In genomic region chr14:23353433-23353780, GRCh38 we compare ENCODE assay signal across 12 cellular contexts. TPM values are rescaled to one million over a fixed set of nuclear protein-coding genes. Genes with fewer than 3 reads are reported as not detected.
DNase-seq lines count a peak whose midpoint lies in the region; ATAC-seq, FAIRE-seq and TF ChIP-seq lines count a peak whose summit lies in the region.
"Had no signal": no experiment of that assay in that cellular context is flagged by ENCODE, and none has a peak within 500 bp of the region (broad histone marks: within the 10 kb centered on the region; RNA-seq: fewer than 3 reads in every experiment).

No MANE protein-coding gene starts in this region.

- DNase-seq in GM23338 (ENCODE audit: low spot score): no peak
- DNase-seq in caudate nucleus (lab: John Stamatoyannopoulos, UW): no peak
- no peak for DNase-seq in natural killer cell
- DNase-seq in stimulated activated CD4-positive, alpha-beta T cell treated with anti-CD3 and anti-CD28 coated beads, Interleukin-4, amount 100 ng/mL, for 4 hours: no peak
- DNase-seq in T1000 (lab: John Stamatoyannopoulos, UW): no peak
- DNase-seq in GM19239 (ENCODE audit: insufficient read length, low spot score): no peak
- DNase-seq: NCI-H226 had no signal

- H3K4me2 ChIP-seq in GM23338: peak overlapping the region; percentile 94

- peak overlapping the region; percentile 95; the same call in 1 of the 2 replicates for H3K4me3 ChIP-seq in ACC112 (ENCODE audit: low read depth, low read length)
- H3K4me3 ChIP-seq in GM23338: peak overlapping the region; percentile 85

- H4K20me1 ChIP-seq in GM23338 (replicated peaks; ENCODE audit: insufficient read depth): peaks cover 5% of the 10 kb centered on the region; the same call in 1 of the 2 replicates

- H3K27me3 ChIP-seq in ACC112 (ENCODE audit: insufficient read depth, low read length) (no peaks in the 10 kb centered on the region), GM23338 (ENCODE audit: insufficient read depth) (peaks cover 37% of the 10 kb centered on the region)

- peaks cover 12% of the 10 kb centered on the region for H3K4me1 Mint-ChIP-seq in GM23338
- H3K4me1 Mint-ChIP-seq in natural killer cell: peaks cover 7 to 14% of the 10 kb centered on the region in 2 donors

- H3K79me2 ChIP-seq in ACC112 (ENCODE audit: control insufficient read depth, insufficient read depth, low read length, unreplicated experiment) (no peaks in the 10 kb centered on the region), GM23338 (replicated peaks; ENCODE audit: insufficient read depth) (no peaks in the 10 kb centered on the region)

- H2AFZ ChIP-seq in ACC112 (ENCODE audit: low read length, unreplicated experiment): no peak overlapping the region
- H2AFZ ChIP-seq in GM23338: peak overlapping the region; percentile 66

- H3K36me3 Mint-ChIP-seq in GM23338 (ENCODE audit: low read depth) (peaks cover 21% of the 10 kb centered on the region), natural killer cell (no peaks in the 10 kb centered on the region)

- no peak for FAIRE-seq in GM19239 (lab: Jason Lieb, UNC)

- H3K27ac ChIP-seq in ACC112 (ENCODE audit: low read depth, low read length) (no peak overlapping the region), GM23338 (ENCODE audit: low read depth) (no peak overlapping the region), caudate nucleus (ENCODE audit: low read depth, low read length) (peak overlapping the region; percentile 87)
- H3K27ac ChIP-seq: cardiac muscle cell had no signal

- peak overlapping the region; percentile 69 for H3K4me3 Mint-ChIP-seq in GM23338
- peak overlapping the region; percentile 69 for H3K4me3 Mint-ChIP-seq in natural killer cell

- H3K36me3 ChIP-seq in ACC112 (ENCODE audit: insufficient read depth, low read length): no peaks in the 10 kb centered on the region
- no peaks in the 10 kb centered on the region for H3K36me3 ChIP-seq in GM23338 (ENCODE audit: insufficient read depth)
- H3K36me3 ChIP-seq: cardiac muscle cell had no signal

- H3K27me3 Mint-ChIP-seq in GM23338 (ENCODE audit: insufficient read depth, low read depth, poor library complexity) (peaks cover 14% of the 10 kb centered on the region), natural killer cell (ENCODE audit: low read depth in 2 of 2) (peaks cover 47 to 55% of the 10 kb centered on the region in 2 donors)

- H3K9me2 ChIP-seq in GM23338 (ENCODE audit: insufficient read depth): no peaks in the 10 kb centered on the region

- H3K4me1 ChIP-seq in ACC112 (ENCODE audit: control insufficient read depth, insufficient read depth, low read length, unreplicated experiment) (peaks cover 4% of the 10 kb centered on the region), GM23338 (ENCODE audit: insufficient read depth) (peaks cover 5% of the 10 kb centered on the region; the same call in 1 of the 2 replicates)

- intact Hi-C loops in natural killer cell (cut with micrococcal nuclease): no loop called here

- ATAC-seq in GM23338: no peak
- no peak for ATAC-seq in natural killer cell
- ATAC-seq in GM19455 (IDR thresholded peaks at IDR 0.05; ENCODE audit: unreplicated experiment): no peak

- no peaks in the 10 kb centered on the region for H3F3A ChIP-seq in GM23338 (replicated peaks; ENCODE audit: low read depth)

- no peaks in the 10 kb centered on the region; the same call in 1 of the 3 replicates for H3K9me3 Mint-ChIP-seq in GM23338
- no peaks in the 10 kb centered on the region for H3K9me3 Mint-ChIP-seq in natural killer cell

- H3K27ac Mint-ChIP-seq in GM23338: no peak overlapping the region
- H3K27ac Mint-ChIP-seq in natural killer cell: no peak overlapping the region

- TF ChIP-seq CTCF in GM23338 (conservative IDR thresholded peaks at IDR 0.05; ENCODE audit: low read depth in 2 of 2): no peak
- TF ChIP-seq CTCF in natural killer cell (IDR thresholded peaks at IDR 0.05): no peak

TF ChIP-seq in GM23338, 12 proteins besides CTCF, POLR2A, EP300 and RAD21 (continues in another document):
- TF ChIP-seq CREB1 (CRISPR knock-in tag; IDR thresholded peaks at IDR 0.05; ENCODE audit: low read depth) (no peak), STAT1 (IDR thresholded peaks at IDR 0.05; ENCODE audit: unreplicated experiment) (no peak), REST (IDR thresholded peaks at IDR 0.05; ENCODE audit: unreplicated experiment) (no peak), ZNF331 (CRISPR knock-in tag; IDR thresholded peaks at IDR 0.05; ENCODE audit: low read depth) (no peak), NANOG (IDR thresholded peaks at IDR 0.05; ENCODE audit: borderline replicate concordance) (no peak), POLR2AphosphoS5 (IDR thresholded peaks at IDR 0.05; ENCODE audit: low read depth) (no peak), JUNB (IDR thresholded peaks at IDR 0.05; ENCODE audit: unreplicated experiment) (no peak)

RNA-seq across cellular contexts. Expression of gene SLC22A17, which starts 0.7 kb away (rescaled TPM):
- total RNA-seq in GM23338 (2014; rRNA removed; shearing (Covaris generic)): 52.6 and 56.6 TPM in 2 replicates
- 28.6 and 29.5 TPM in 2 replicates for polyA plus RNA-seq in GM23338 (2016; fragmentation: Nextera tagmentation; extraction: Ambion mirVana)
- total RNA-seq in natural killer cell: under 1 TPM in 2 of 3 donors, not detected in 1; 0.28 to 1.00 TPM
- total RNA-seq: OCI-LY7 had no signal

RNA-seq across cellular contexts. Expression of gene EFS, which starts 11.6 kb away (rescaled TPM):
- 13.6 and 18.9 TPM in 2 replicates for total RNA-seq in GM23338 (2014; rRNA removed; shearing (Covaris generic))
- polyA plus RNA-seq in GM23338 (2016; fragmentation: Nextera tagmentation; extraction: Ambion mirVana): 5.1 and 6.4 TPM in 2 replicates
- not detected for total RNA-seq in natural killer cell
- total RNA-seq: OCI-LY7; T-helper 2 cell treated with Interferon-gamma antibody and Interleukin-4, amounts not matched to agents 100 ng/mL and 5 ng/mL, for 36 hours had no signal

RNA-seq across cellular contexts. Expression of gene IL25, which starts 19.2 kb away (rescaled TPM):
- total RNA-seq in GM23338 (2014; rRNA removed; shearing (Covaris generic)): not detected in 2 replicates
- not detected in 2 replicates for polyA plus RNA-seq in GM23338 (2016; fragmentation: Nextera tagmentation; extraction: Ambion mirVana)
- total RNA-seq in natural killer cell: not detected
- total RNA-seq: cardiac muscle cell; OCI-LY7; T-helper 2 cell treated with Interferon-gamma antibody and Interleukin-4, amounts not matched to agents 100 ng/mL and 5 ng/mL, for 36 hours had no signal

RNA-seq across cellular contexts. Expression of gene CMTM5, which starts 23.4 kb away (rescaled TPM):
- 0.24 and 0.27 TPM in 2 replicates for total RNA-seq in GM23338 (2014; rRNA removed; shearing (Covaris generic))
- not detected in 2 replicates for polyA plus RNA-seq in GM23338 (2016; fragmentation: Nextera tagmentation; extraction: Ambion mirVana)
- total RNA-seq in natural killer cell: 1 to 10 TPM in 2 of 3 donors, not detected in 1; 2.9 to 4.5 TPM
- total RNA-seq: OCI-LY7; T-helper 2 cell treated with Interferon-gamma antibody and Interleukin-4, amounts not matched to agents 100 ng/mL and 5 ng/mL, for 36 hours had no signal

RNA-seq across cellular contexts. Expression of gene PABPN1, which starts 32.1 kb away (rescaled TPM):
- total RNA-seq in GM23338 (2014; rRNA removed; shearing (Covaris generic)): 110 and 116 TPM in 2 replicates
- polyA plus RNA-seq in GM23338 (2016; fragmentation: Nextera tagmentation; extraction: Ambion mirVana): 342 and 384 TPM in 2 replicates
- 100 to 1,000 TPM; 226 to 261 (median 238) TPM for total RNA-seq in natural killer cell

Comparison
In these comparisons a context has a peak if more than half of its experiments do, and no peak if none do; other contexts are left out.
1. RNA of gene SLC22A17, which starts 0.7 kb away (total RNA-seq): 52.6 to 56.6 TPM in GM23338; 0.28 to 1.00 TPM in natural killer cell; every median in the first group is over 10 times any median in the second.
2. RNA of gene EFS, which starts 11.6 kb away (total RNA-seq): 13.6 to 18.9 TPM in GM23338; not detected in natural killer cell; every median in the first group is over 10 times any median in the second.